ENCODE assay signal across 13 cellular contexts in genomic region chr13:27131906-27132305, GRCh38. TPM values are rescaled to one million over a fixed set of nuclear protein-coding genes. Genes with fewer than 3 reads are reported as not detected.
DNase-seq lines count a peak whose midpoint lies in the region; ATAC-seq, FAIRE-seq and TF ChIP-seq lines count a peak whose summit lies in the region.
"Had no signal": no experiment of that assay in that cellular context is flagged by ENCODE, and none has a peak within 500 bp of the region (broad histone marks: within the 10 kb centered on the region; RNA-seq: fewer than 3 reads in every experiment).

No MANE protein-coding gene starts in this region.

- DNase-seq in HepG2 (ENCODE audit: low spot score): no peak
- DNase-seq in endothelial cell of umbilical vein (ENCODE audit: low read depth, low spot score): peak; percentile 56
- DNase-seq in progenitor cell of endocrine pancreas (ENCODE audit: low spot score, unreplicated experiment): no peak
- no peak for DNase-seq in lower leg skin (ENCODE audit: low spot score in 2 of 2)
- DNase-seq in Caco-2: no peak
- DNase-seq in left ventricle myocardium inferior: no peak
- DNase-seq: BE2C; effector CD8-positive, alpha-beta T cell; NCI-H526 had no signal

- TF ChIP-seq POLR2A in HepG2 (IDR thresholded peaks at IDR 0.05; ENCODE audit: insufficient read depth in 1 of 2, low read depth in 2 of 2, low read length in 2 of 2): no peak
- no peak for TF ChIP-seq POLR2A in endothelial cell of umbilical vein (IDR thresholded peaks at IDR 0.05; ENCODE audit: low read depth, low read length)
- no peak for TF ChIP-seq POLR2A in lower leg skin (IDR thresholded peaks at IDR 0.05)

- H3K4me1 Mint-ChIP-seq in progenitor cell of endocrine pancreas (ENCODE audit: low read depth) (peaks cover 6% of the 10 kb centered on the region), Caco-2 (ENCODE audit: low read depth, unreplicated experiment) (no peaks in the 10 kb centered on the region)

- H2AFZ ChIP-seq in HepG2 (ENCODE audit: low read length): no peak overlapping the region
- no peak overlapping the region for H2AFZ ChIP-seq in SU-DHL-6 (ENCODE audit: low read depth, low read length, severe bottlenecking)
- no peak overlapping the region for H2AFZ ChIP-seq in endothelial cell of umbilical vein (ENCODE audit: low read depth, low read length)

- intact Hi-C loops in HepG2 (cut with micrococcal nuclease; ENCODE audit: unreplicated experiment): loop anchor here (5.0 kb wide), 1 partner anchor 35 kb away; no protein-coding TSS in a partner anchor
- intact Hi-C loops in endothelial cell of umbilical vein (cut with micrococcal nuclease): no loop called here
- intact Hi-C loops in lower leg skin (cut with DNase I; ENCODE audit: low total_unique reads): no loop called here
- intact Hi-C loops in Caco-2 (cut with micrococcal nuclease; ENCODE audit: unreplicated experiment): no loop called here
- intact Hi-C loops in left ventricle myocardium inferior (cut with micrococcal nuclease): no loop called here

- no peaks in the 10 kb centered on the region for H3K27me3 ChIP-seq in liver (ENCODE audit: control insufficient read depth in 4 of 4, insufficient read depth in 4 of 4, low read length in 3 of 4)
- no peaks in the 10 kb centered on the region for H3K27me3 ChIP-seq in HepG2 (ENCODE audit: control insufficient read depth in 1 of 2, insufficient read depth in 2 of 2, low read length in 2 of 2)
- H3K27me3 ChIP-seq in SU-DHL-6 (ENCODE audit: low read length): no peaks in the 10 kb centered on the region
- no peaks in the 10 kb centered on the region for H3K27me3 ChIP-seq in endothelial cell of umbilical vein (ENCODE audit: control insufficient read depth in 2 of 2, insufficient read depth in 2 of 2, low read length in 2 of 2)
- H3K27me3 ChIP-seq in Caco-2 (replicated peaks; ENCODE audit: control insufficient read depth, insufficient read depth, low read length): no peaks in the 10 kb centered on the region
- H3K27me3 ChIP-seq in left ventricle myocardium inferior (ENCODE audit: low read depth): no peaks in the 10 kb centered on the region
- H3K27me3 ChIP-seq: BE2C, vagina had no signal

- TF ChIP-seq RAD21 in liver (IDR thresholded peaks at IDR 0.05): no peak
- TF ChIP-seq RAD21 in HepG2 (CRISPR knock-in tag; IDR thresholded peaks at IDR 0.05): no peak

- H3K36me3 Mint-ChIP-seq in progenitor cell of endocrine pancreas (ENCODE audit: insufficient read depth): peaks cover 13% of the 10 kb centered on the region
- H3K36me3 Mint-ChIP-seq in Caco-2 (ENCODE audit: insufficient read depth, unreplicated experiment): no peaks in the 10 kb centered on the region

- BruUV-seq in HepG2 (replicated peaks; lab: Mats Ljungman, UMichigan): no TSS peak
- BruUV-seq in endothelial cell of umbilical vein (replicated peaks; lab: Mats Ljungman, UMichigan): no TSS peak
- no TSS peak for BruUV-seq in Caco-2 (replicated peaks; lab: Mats Ljungman, UMichigan)

- H3K79me2 ChIP-seq in HepG2 (ENCODE audit: insufficient read depth, low read length) (peaks cover 80% of the 10 kb centered on the region), SU-DHL-6 (ENCODE audit: insufficient read depth, low read length) (peaks cover 91% of the 10 kb centered on the region), endothelial cell of umbilical vein (ENCODE audit: control insufficient read depth, insufficient read depth, low read length) (peaks cover 99% of the 10 kb centered on the region)

- H3K27ac Mint-ChIP-seq in progenitor cell of endocrine pancreas (no peak overlapping the region), Caco-2 (ENCODE audit: unreplicated experiment) (no peak overlapping the region)

- H3K36me3 ChIP-seq in liver (ENCODE audit: control insufficient read depth in 4 of 4, insufficient read depth in 3 of 4, low read depth in 1 of 4, low read length in 3 of 4) (no peaks in the 10 kb centered on the region), HepG2 (replicated peaks in 1 of 2; ENCODE audit: control insufficient read depth in 1 of 2, insufficient read depth in 2 of 2, low read length in 2 of 2) (no peaks in the 10 kb centered on the region), SU-DHL-6 (ENCODE audit: low read length) (no peaks in the 10 kb centered on the region), endothelial cell of umbilical vein (ENCODE audit: control insufficient read depth in 2 of 2, extremely low read depth in 1 of 2, insufficient read depth in 2 of 2, low read length in 2 of 2) (no peaks in the 10 kb centered on the region), Caco-2 (ENCODE audit: control insufficient read depth, insufficient read depth, low read length) (no peaks in the 10 kb centered on the region; the same call in 1 of the 2 replicates), left ventricle myocardium inferior (no peaks in the 10 kb centered on the region)
- H3K36me3 ChIP-seq: BE2C, vagina had no signal

- H3K4me3 ChIP-seq in liver (ENCODE audit: low read depth in 1 of 3, low read length in 3 of 3) (no peak overlapping the region), HepG2 (replicated peaks in 1 of 3; ENCODE audit: insufficient read depth in 1 of 3, low read depth in 2 of 3, low read length in 3 of 3) (no peak overlapping the region), SU-DHL-6 (ENCODE audit: insufficient read depth, low read length, poor library complexity, severe bottlenecking) (no peak overlapping the region), endothelial cell of umbilical vein (replicated peaks in 1 of 3; ENCODE audit: insufficient read depth in 1 of 3, low read depth in 1 of 3, low read length in 3 of 3) (no peak overlapping the region), lower leg skin (ENCODE audit: low read depth, poor library complexity, severe bottlenecking) (no peak overlapping the region), Caco-2 (ENCODE audit: low read depth, low read length) (no peak overlapping the region), left ventricle myocardium inferior (no peak overlapping the region)
- H3K4me3 ChIP-seq: vagina had no signal

- FAIRE-seq in HepG2 (lab: Jason Lieb, UNC) (no peak), endothelial cell of umbilical vein (lab: Jason Lieb, UNC) (no peak)

- H4K20me1 ChIP-seq in HepG2 (ENCODE audit: insufficient read depth, low read length) (peaks cover 4% of the 10 kb centered on the region; the same call in 1 of the 2 replicates), SU-DHL-6 (ENCODE audit: low read depth, low read length) (peaks cover 9% of the 10 kb centered on the region; the same call in 1 of the 2 replicates), endothelial cell of umbilical vein (replicated peaks; ENCODE audit: control insufficient read depth, extremely low read depth, insufficient read depth, low read length) (peaks cover 10% of the 10 kb centered on the region)

- no peaks in the 10 kb centered on the region for H3K9me1 ChIP-seq in endothelial cell of umbilical vein (replicated peaks; ENCODE audit: control insufficient read depth, extremely low read depth, insufficient read depth, low read length)

- no peaks in the 10 kb centered on the region for H3K9me2 ChIP-seq in SU-DHL-6 (replicated peaks; ENCODE audit: insufficient read depth, low read length)

- POLR2A ChIA-PET in HepG2 (lab: Yijun Ruan, JAX) (no interaction called here), endothelial cell of umbilical vein (lab: Charles Lee) (no interaction called here), Caco-2 (lab: Charles Lee) (no interaction called here)

- CTCF ChIA-PET in HepG2 (lab: Yijun Ruan, JAX; ENCODE audit: low intra/inter-chr PET ratio, low total read pairs) (no interaction called here), endothelial cell of umbilical vein (lab: Charles Lee) (interaction anchor here (0.8 to 2.5 kb wide), 6 partner anchors 12 to 144 kb away, joined by 3 to 6 read pairs (median 3); no protein-coding TSS in a partner anchor), Caco-2 (lab: Charles Lee) (no interaction called here)

- dilution Hi-C loops in endothelial cell of umbilical vein (cut with MboI; ENCODE audit: extremely low pct_ligation_motif_present, low sequenced_read_pairs): no loop called here

- H3K4me1 ChIP-seq in liver (ENCODE audit: control insufficient read depth in 4 of 4, insufficient read depth in 4 of 4, low read length in 3 of 4) (peaks cover 20 to 52% (median 38%) of the 10 kb centered on the region in 4 donors), HepG2 (ENCODE audit: insufficient read depth, low read length) (peaks cover 46% of the 10 kb centered on the region), endothelial cell of umbilical vein (ENCODE audit: control insufficient read depth, extremely low read depth, insufficient read depth, low read length) (peaks cover 26% of the 10 kb centered on the region), Caco-2 (no peaks in the 10 kb centered on the region), left ventricle myocardium inferior (peaks cover 69% of the 10 kb centered on the region)
- H3K4me1 ChIP-seq: BE2C had no signal

- H3K27ac ChIP-seq in liver (ENCODE audit: low read depth in 1 of 2, low read length in 2 of 2) (peak overlapping the region; percentile 87 to 96), HepG2 (ENCODE audit: extremely low read length, insufficient read depth, low read length) (no peak overlapping the region), SU-DHL-6 (ENCODE audit: low read depth, low read length) (no peak overlapping the region), endothelial cell of umbilical vein (ENCODE audit: insufficient read depth, low read depth, low read length) (peak overlapping the region; percentile 17), left ventricle myocardium inferior (replicated peaks) (no peak overlapping the region)
- H3K27ac ChIP-seq: RWPE1, vagina had no signal

- H3K4me2 ChIP-seq in HepG2 (ENCODE audit: low read depth, low read length): no peak overlapping the region
- H3K4me2 ChIP-seq in SU-DHL-6 (ENCODE audit: low read depth, low read length, poor library complexity, severe bottlenecking): peak overlapping the region; percentile 24
- peak overlapping the region; percentile 71 for H3K4me2 ChIP-seq in endothelial cell of umbilical vein (ENCODE audit: insufficient read depth, low read length)

- H3K9me3 Mint-ChIP-seq in progenitor cell of endocrine pancreas (ENCODE audit: low read depth) (peaks cover 10% of the 10 kb centered on the region), Caco-2 (ENCODE audit: unreplicated experiment) (peaks cover 9% of the 10 kb centered on the region)

- no peak for TF ChIP-seq CTCF in liver (IDR thresholded peaks at IDR 0.05; ENCODE audit: low read depth, low read length, missing input control)
- TF ChIP-seq CTCF in HepG2 (CRISPR knock-in tag; IDR thresholded peaks at IDR 0.05): no peak
- no peak for TF ChIP-seq CTCF in SU-DHL-6 (IDR thresholded peaks at IDR 0.05; ENCODE audit: insufficient read depth, low read length, poor library complexity, severe bottlenecking)
- TF ChIP-seq CTCF in endothelial cell of umbilical vein (IDR thresholded peaks at IDR 0.05; ENCODE audit: extremely low read depth in 1 of 2, insufficient read depth in 1 of 2, low read depth in 1 of 2, low read length in 2 of 2): no peak
- TF ChIP-seq CTCF in progenitor cell of endocrine pancreas (IDR thresholded peaks at IDR 0.05; ENCODE audit: unreplicated experiment): no peak
- no peak for TF ChIP-seq CTCF in lower leg skin (IDR thresholded peaks at IDR 0.05)
- no peak for TF ChIP-seq CTCF in Caco-2 (IDR thresholded peaks at IDR 0.05; ENCODE audit: insufficient read depth in 1 of 2, low read depth in 1 of 2, low read length in 1 of 2, severe bottlenecking in 1 of 2, unreplicated experiment in 1 of 2)
- no peak for TF ChIP-seq CTCF in left ventricle myocardium inferior (IDR thresholded peaks at IDR 0.05; ENCODE audit: borderline replicate concordance)

- H3K9ac ChIP-seq in liver (ENCODE audit: low read depth in 1 of 2, low read length in 2 of 2) (no peak overlapping the region), HepG2 (ENCODE audit: insufficient read depth, low read depth, low read length) (no peak overlapping the region), SU-DHL-6 (ENCODE audit: low read length) (no peak overlapping the region), endothelial cell of umbilical vein (replicated peaks; ENCODE audit: extremely low read depth, insufficient read depth, low read length) (peak overlapping the region; percentile 22)

- no peak for ATAC-seq in HepG2

- H3K9me3 ChIP-seq in liver (ENCODE audit: control insufficient read depth in 4 of 4, low read length in 3 of 4) (no peaks in the 10 kb centered on the region), HepG2 (ENCODE audit: low read length) (no peaks in the 10 kb centered on the region), SU-DHL-6 (ENCODE audit: insufficient read depth, low read length) (no peaks in the 10 kb centered on the region), endothelial cell of umbilical vein (replicated peaks; ENCODE audit: control insufficient read depth, insufficient read depth, low read length) (no peaks in the 10 kb centered on the region), Caco-2 (no peaks in the 10 kb centered on the region), left ventricle myocardium inferior (replicated peaks) (peaks cover 14% of the 10 kb centered on the region)
- H3K9me3 ChIP-seq: BE2C, vagina had no signal

- TF ChIP-seq EP300 in HepG2 (IDR thresholded peaks at IDR 0.05; ENCODE audit: low read depth in 2 of 2, low read length in 2 of 2): no peak
- no peak for TF ChIP-seq EP300 in HepG2 (CRISPR knock-in tag; IDR thresholded peaks at IDR 0.05; ENCODE audit: borderline replicate concordance)

- H3K27me3 Mint-ChIP-seq in progenitor cell of endocrine pancreas (no peaks in the 10 kb centered on the region), Caco-2 (ENCODE audit: insufficient read depth, unreplicated experiment) (no peaks in the 10 kb centered on the region)

- 85% methylated on average over 3 of the region's 3 CpGs for WGBS in liver
- 96% methylated on average over 3 of the region's 3 CpGs for WGBS in HepG2 (ENCODE audit: low lambda C conversion rate)
- 82% methylated on average over 3 of the region's 3 CpGs for WGBS in lower leg skin, 2 donors

- H3F3A ChIP-seq in SU-DHL-6 (ENCODE audit: insufficient read depth): 0 out of 2 replicates have a peak, but pooled peaks cover 3% of the 10 kb centered on the region

- H3K4me3 Mint-ChIP-seq in progenitor cell of endocrine pancreas (ENCODE audit: low read depth) (no peak overlapping the region), Caco-2 (ENCODE audit: unreplicated experiment) (no peak overlapping the region)

- in situ Hi-C loops in HepG2 (cut with HindIII; ENCODE audit: extremely low pct_ligation_motif_present, low pct_unique_long_range_greater_than_20kb): no loop called here

RNA-seq across cellular contexts. Expression of gene USP12, which starts 39.7 kb away (rescaled TPM):
- total RNA-seq in liver (10 to 100 TPM; 17.2 to 43.7 TPM), HepG2 (2016; rRNA removed; fragmentation: Illumina TruSeq; extraction: Trizol) (19.5 and 30.3 TPM in 2 replicates), endothelial cell of umbilical vein (31.5 and 33.4 TPM in 2 replicates), progenitor cell of endocrine pancreas (29.8 and 30.8 TPM in 2 replicates), lower leg skin (10 to 100 TPM; 23.0 to 30.9 (median 26.9) TPM), Caco-2 (2022) (36.2 and 36.5 TPM in 2 replicates), left ventricle myocardium inferior (16.8 TPM)
- polyA plus RNA-seq in liver (1 to 10 TPM; 5.7 to 6.6 TPM), HepG2 (2011; rRNA removed) (9.4 and 9.8 TPM in 2 replicates), endothelial cell of umbilical vein (3.4 and 6.2 TPM in 2 replicates)
- 32.9 and 33.8 TPM in 2 replicates for total RNA-seq in HepG2 (2016; cell fraction: cytosol; rRNA removed; fragmentation: Illumina TruSeq; extraction: Trizol; ENCODE audit: low read depth)
- total RNA-seq in HepG2 (2016; cell fraction: insoluble cytoplasmic fraction; rRNA removed; fragmentation: Illumina TruSeq; extraction: Trizol): 19.4 and 26.7 TPM in 2 replicates
- total RNA-seq in HepG2 (2016; cell fraction: membrane; rRNA removed; fragmentation: Illumina TruSeq; extraction: Trizol): 34.7 and 39.3 TPM in 2 replicates
- 16.5 and 17.7 TPM in 2 replicates for total RNA-seq in HepG2 (2016; cell fraction: nucleus; rRNA removed; fragmentation: Illumina TruSeq; extraction: Trizol)
- 3.9 and 6.2 TPM in 2 replicates for polyA plus RNA-seq in HepG2 (2011; cell fraction: cytosol; rRNA removed)
- 2.7 and 3.4 TPM in 2 replicates for polyA plus RNA-seq in HepG2 (2011; cell fraction: nucleus; rRNA removed)
- 16.6 and 18.8 TPM in 2 replicates for polyA plus RNA-seq in HepG2 (2012)
- 36.8 and 44.5 TPM in 2 replicates for polyA plus RNA-seq in HepG2 (2016; cell fraction: cytosol; fragmentation: Illumina TruSeq; extraction: Trizol; ENCODE audit: low read depth)
- 28.8 and 29.4 TPM in 2 replicates for polyA plus RNA-seq in HepG2 (2016; cell fraction: insoluble cytoplasmic fraction; fragmentation: Illumina TruSeq; extraction: Trizol; ENCODE audit: low read depth)
- 31.5 and 33.7 TPM in 2 replicates for polyA plus RNA-seq in HepG2 (2016; cell fraction: membrane; fragmentation: Illumina TruSeq; extraction: Trizol; ENCODE audit: low read depth)
- 15.9 and 16.9 TPM in 2 replicates for polyA plus RNA-seq in HepG2 (2016; cell fraction: nucleus; fragmentation: Illumina TruSeq; extraction: Trizol; ENCODE audit: insufficient read depth, low read depth)
- polyA minus RNA-seq in HepG2 (2011; rRNA and poly(A)+ RNA removed; ENCODE audit: low replicate concordance): 4.2 and 6.1 TPM in 2 replicates
- 9.5 and 11.3 TPM in 2 replicates for polyA minus RNA-seq in HepG2 (2011; cell fraction: cytosol; rRNA and poly(A)+ RNA removed)
- 23.9 and 27.2 TPM in 2 replicates for polyA minus RNA-seq in HepG2 (2011; cell fraction: nucleus; rRNA and poly(A)+ RNA removed)
- 9.1 and 9.2 TPM in 2 replicates for polyA plus RNA-seq in endothelial cell of umbilical vein (2011; cell fraction: cytosol; rRNA removed)
- 10.0 and 13.8 TPM in 2 replicates for polyA plus RNA-seq in endothelial cell of umbilical vein (2011; cell fraction: nucleus; rRNA removed)
- polyA plus RNA-seq in endothelial cell of umbilical vein (2012): 20.2 and 37.7 TPM in 2 replicates
- 11.1 and 12.3 TPM in 2 replicates for polyA minus RNA-seq in endothelial cell of umbilical vein
- polyA minus RNA-seq in endothelial cell of umbilical vein (2011; cell fraction: cytosol; rRNA and poly(A)+ RNA removed): 7.7 TPM
- 20.1 and 23.9 TPM in 2 replicates for polyA minus RNA-seq in endothelial cell of umbilical vein (2011; cell fraction: nucleus; rRNA and poly(A)+ RNA removed)

Comparison
In these comparisons a context has a peak if more than half of its experiments do, and no peak if none do; other contexts are left out.
1. H3K27ac ChIP-seq: peak in liver (2 of 2) and endothelial cell of umbilical vein (single experiment); none in HepG2 (single experiment), SU-DHL-6 (single experiment) and left ventricle myocardium inferior (single experiment).